In genomic region chr16:12025926-12026325, GRCh38 we compare ENCODE assay signal across 24 cellular contexts.
"Had no signal": no experiment of that assay in that cellular context is flagged by ENCODE, and none has a peak within 500 bp of the region (broad histone marks: within the 10 kb centered on the region; RNA-seq: fewer than 3 reads in every experiment).

No MANE protein-coding gene starts in this region.

- H3K27me3 ChIP-seq: esophagus squamous epithelium, gastroesophageal sphincter, upper lobe of right lung had no signal

- H3K27ac ChIP-seq: gastroesophageal sphincter, prostate gland, upper lobe of right lung had no signal

- H3K9me3 ChIP-seq: esophagus squamous epithelium, gastroesophageal sphincter, prostate gland, upper lobe of right lung had no signal

- H3K9me3 Mint-ChIP-seq: activated naive CD8-positive, alpha-beta T cell treated with anti-CD3 and anti-CD28 coated beads for 36 hours; activated T-cell treated with anti-CD3 and anti-CD28 coated beads, Interleukin-2, amount 50 U/mL, for 4 hours; activated T-helper 2 cell treated with anti-CD3 and anti-CD28 coated beads, Interferon-gamma antibody, Interleukin-2, Interleukin-4, amounts not matched to agents 10 μg/mL and 5 μg/mL and 100 μg/mL, durations not matched to agents 14 hours and 24 hours and 36 hours; central memory CD8-positive, alpha-beta T cell; natural killer cell had no signal

- H3K27me3 Mint-ChIP-seq: activated CD4-positive, alpha-beta T cell treated with anti-CD3 and anti-CD28 coated beads for 36 hours; activated naive CD8-positive, alpha-beta T cell treated with anti-CD3 and anti-CD28 coated beads for 36 hours; central memory CD8-positive, alpha-beta T cell had no signal

- H3K4me3 Mint-ChIP-seq: activated CD4-positive, alpha-beta T cell treated with anti-CD3 and anti-CD28 coated beads for 36 hours; activated naive CD8-positive, alpha-beta T cell treated with anti-CD3 and anti-CD28 coated beads for 36 hours; activated T-cell treated with anti-CD3 and anti-CD28 coated beads, Interleukin-2, amount 50 U/mL, for 4 hours; central memory CD8-positive, alpha-beta T cell; endodermal cell; natural killer cell; WTC11 had no signal

- H3K4me3 ChIP-seq: esophagus squamous epithelium, gastroesophageal sphincter, lung, prostate gland, upper lobe of right lung had no signal

- H3K36me3 ChIP-seq: prostate gland, upper lobe of right lung had no signal

- ATAC-seq: activated CD4-positive, alpha-beta T cell treated with anti-CD3 and anti-CD28 coated beads for 36 hours; activated T-cell treated with anti-CD3 and anti-CD28 coated beads, Interleukin-2, amount 50 U/mL, for 4 hours; gastroesophageal sphincter; natural killer cell; stimulated activated naive CD8-positive, alpha-beta T cell treated with anti-CD3 and anti-CD28 coated beads, Interleukin-15, Interleukin-2, amounts not matched to agents 100 U/mL and 50 U/mL, for 24 hours; upper lobe of right lung; WTC11 had no signal

- DNase-seq: activated CD4-positive, alpha-beta T cell treated with anti-CD3 and anti-CD28 coated beads for 36 hours; activated CD4-positive, alpha-beta T cell treated with anti-CD3 and anti-CD28 coated beads, Interleukin-2, amount 50 U/mL, for 4 hours; activated CD8-positive, alpha-beta memory T cell treated with anti-CD3 and anti-CD28 coated beads for 24 hours; activated CD8-positive, alpha-beta memory T cell treated with anti-CD3 and anti-CD28 coated beads, Interleukin-2, amount 50 U/mL, for 4 hours; activated naive CD4-positive, alpha-beta T cell treated with Interleukin-2 at 50 U/mL for 16 hours; activated naive CD8-positive, alpha-beta T cell treated with anti-CD3 and anti-CD28 coated beads for 36 hours; activated T-cell treated with anti-CD3 and anti-CD28 coated beads, Interleukin-2, amount 50 U/mL, for 4 hours; endodermal cell; esophagus squamous epithelium; head of caudate nucleus; islet precursor cell; natural killer cell; stimulated activated CD4-positive, alpha-beta T cell treated with anti-CD3 and anti-CD28 coated beads, Interleukin-4, amount 100 ng/mL, for 24 hours; stimulated activated naive CD8-positive, alpha-beta T cell treated with anti-CD3 and anti-CD28 coated beads, Interleukin-15, Interleukin-2, amounts not matched to agents 100 U/mL and 50 U/mL, for 24 hours; T-helper 9 cell; upper lobe of right lung had no signal

- H3K4me1 ChIP-seq: gastroesophageal sphincter, prostate gland, upper lobe of right lung had no signal

- H3K27ac Mint-ChIP-seq: activated CD4-positive, alpha-beta T cell treated with anti-CD3 and anti-CD28 coated beads for 36 hours; activated naive CD8-positive, alpha-beta T cell treated with anti-CD3 and anti-CD28 coated beads for 36 hours; activated T-helper 2 cell treated with anti-CD3 and anti-CD28 coated beads, Interferon-gamma antibody, Interleukin-2, Interleukin-4, amounts not matched to agents 10 μg/mL and 5 μg/mL and 100 μg/mL, durations not matched to agents 14 hours and 24 hours and 36 hours; endodermal cell; natural killer cell; WTC11 had no signal

- FAIRE-seq: astrocyte, colon had no signal

- H3K36me3 Mint-ChIP-seq: natural killer cell, WTC11 had no signal
